ENCODE assay signal across 9 cellular contexts in the genomic region with DNA sequence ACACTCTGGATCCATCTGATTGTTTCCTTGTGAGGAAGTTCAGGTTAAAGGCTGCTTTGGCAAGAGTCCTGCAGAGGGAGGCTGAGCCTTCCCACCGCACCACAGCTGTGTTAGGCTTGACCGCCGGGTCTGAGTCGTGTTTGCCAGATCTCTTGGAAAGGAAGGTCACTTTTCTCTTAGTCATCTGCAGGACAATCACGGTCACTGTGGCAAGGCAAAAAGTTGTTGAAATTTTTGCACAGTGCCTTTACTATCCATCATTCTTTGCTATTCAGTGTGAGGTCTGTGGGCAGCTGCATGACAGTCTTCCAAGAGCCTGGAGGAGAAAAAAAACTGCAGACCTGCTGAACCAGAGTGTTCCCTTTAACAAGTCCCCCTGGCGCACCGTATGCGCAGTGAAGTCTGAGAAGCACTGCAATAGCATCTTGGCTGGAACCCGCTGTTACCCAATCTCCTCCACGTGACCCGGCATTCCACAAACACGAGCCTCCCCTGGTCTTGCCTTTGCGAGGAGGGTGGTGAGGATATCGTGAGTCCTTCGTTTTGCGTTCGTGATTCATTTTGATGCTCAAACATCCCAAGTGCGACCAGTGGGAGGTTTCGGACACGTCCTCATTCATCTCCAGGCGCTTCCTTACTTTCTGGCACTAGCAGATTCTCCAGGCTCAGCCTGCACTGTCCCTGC. TPM values are rescaled to one million over a fixed set of nuclear protein-coding genes. Genes with fewer than 3 reads are reported as not detected.
A peak's percentile ranks its signal among the peaks of the same experiment; 100 is the strongest.
DNase-seq lines count a peak whose midpoint lies in the region; ATAC-seq and TF ChIP-seq lines count a peak whose summit lies in the region.
"Had no signal": no experiment of that assay in that cellular context is flagged by ENCODE, and none has a peak within 500 bp of the region (broad histone marks: within the 10 kb centered on the region; RNA-seq: fewer than 3 reads in every experiment).

No MANE protein-coding gene starts in this region.

- H3K27me3 ChIP-seq in breast epithelium (no peaks in the 10 kb centered on the region), lower lobe of right lung (ENCODE audit: low read depth) (no peaks in the 10 kb centered on the region), thyroid gland (no peaks in the 10 kb centered on the region)

- 29 to 36% methylated on average over 21 of the region's 21 CpGs for WGBS in thyroid gland, 2 donors

- peak overlapping the region; percentile 82 for H3K27ac Mint-ChIP-seq in T-helper 1 cell treated with Interleukin-12 subunit alpha and Interleukin-12 subunit beta and Interleukin-4 antibody, amounts not matched to agents 30 μg/mL and 1 μg/mL, for 36 hours

- peak overlapping the region; percentile 78 to 93 for H3K27ac ChIP-seq in breast epithelium
- peak overlapping the region; percentile 83 for H3K27ac ChIP-seq in lower lobe of right lung
- peak overlapping the region; percentile 74 to 92 (median 83) for H3K27ac ChIP-seq in thyroid gland
- H3K27ac ChIP-seq: VCaP had no signal

- peak in 2 of 3 donors; percentile 10 to 45 for TF ChIP-seq CTCF in breast epithelium (IDR thresholded peaks at IDR 0.05)
- TF ChIP-seq CTCF in lower lobe of right lung (IDR thresholded peaks at IDR 0.05) = peak; percentile 23
- peak in 2 of 6 experiments; percentile 36 to 50 for TF ChIP-seq CTCF in thyroid gland (IDR thresholded peaks at IDR 0.05)

- H3K27me3 Mint-ChIP-seq in T-helper 1 cell treated with Interleukin-12 subunit alpha and Interleukin-12 subunit beta and Interleukin-4 antibody, amounts not matched to agents 30 μg/mL and 1 μg/mL, for 36 hours (ENCODE audit: low read depth) = no peaks in the 10 kb centered on the region

- H3K9me3 ChIP-seq in breast epithelium (no peaks in the 10 kb centered on the region), lower lobe of right lung (no peaks in the 10 kb centered on the region), thyroid gland (no peaks in the 10 kb centered on the region)

- DNase-seq in T-helper 1 cell = no peak
- peak; percentile 71 to 81 for DNase-seq in breast epithelium (ENCODE audit: low spot score in 2 of 2)
- peak; percentile 87 for DNase-seq in lower lobe of right lung
- peak; percentile 97 for DNase-seq in thyroid gland
- DNase-seq in DMS79 (lab: John Stamatoyannopoulos, UW) = no peak

- ATAC-seq in lower lobe of right lung (peak; percentile 70), GM18907 (IDR thresholded peaks at IDR 0.05; ENCODE audit: unreplicated experiment) (no peak), HG02870 (IDR thresholded peaks at IDR 0.05; ENCODE audit: unreplicated experiment) (no peak)

- no peaks in the 10 kb centered on the region for H3K9me3 Mint-ChIP-seq in T-helper 1 cell treated with Interleukin-12 subunit alpha and Interleukin-12 subunit beta and Interleukin-4 antibody, amounts not matched to agents 30 μg/mL and 1 μg/mL, for 36 hours

- H3K4me1 ChIP-seq in breast epithelium (peaks cover 16 to 25% of the 10 kb centered on the region in 2 donors), lower lobe of right lung (peaks cover 87% of the 10 kb centered on the region), thyroid gland (peaks cover 42 to 79% of the 10 kb centered on the region in 2 donors)

- H3K36me3 ChIP-seq in breast epithelium (no peaks in the 10 kb centered on the region), lower lobe of right lung (no peaks in the 10 kb centered on the region), thyroid gland (no peaks in the 10 kb centered on the region)

- TF ChIP-seq POLR2A in breast epithelium (IDR thresholded peaks at IDR 0.05) = no peak
- peak in 1 of 2 donors; percentile 39 for TF ChIP-seq POLR2A in thyroid gland (IDR thresholded peaks at IDR 0.05)

- H3K4me3 ChIP-seq in breast epithelium (peak overlapping the region in 2 of 3 donors; percentile 18 to 42), lower lobe of right lung (no peak overlapping the region), thyroid gland (replicated peaks in 1 of 3) (no peak overlapping the region)

- H3K4me1 Mint-ChIP-seq in T-helper 1 cell treated with Interleukin-12 subunit alpha and Interleukin-12 subunit beta and Interleukin-4 antibody, amounts not matched to agents 30 μg/mL and 1 μg/mL, for 36 hours (ENCODE audit: low read depth) = peaks cover 48% of the 10 kb centered on the region

- H3K36me3 Mint-ChIP-seq in T-helper 1 cell treated with Interleukin-12 subunit alpha and Interleukin-12 subunit beta and Interleukin-4 antibody, amounts not matched to agents 30 μg/mL and 1 μg/mL, for 36 hours (ENCODE audit: low read depth) = no peaks in the 10 kb centered on the region

- intact Hi-C loops in breast epithelium (cut with DNase I; ENCODE audit: low total_unique reads) = no loop called here
- intact Hi-C loops in lower lobe of right lung (cut with DNase I) = no loop called here
- intact Hi-C loops in thyroid gland (cut with DNase I) = no loop called here

- peak overlapping the region; percentile 46 for H3K4me3 Mint-ChIP-seq in T-helper 1 cell treated with Interleukin-12 subunit alpha and Interleukin-12 subunit beta and Interleukin-4 antibody, amounts not matched to agents 30 μg/mL and 1 μg/mL, for 36 hours

RNA-seq across cellular contexts. Expression of gene BIN1, which starts 23.0 kb away (rescaled TPM):
- 10 to 100 TPM; 30.1 to 74.4 (median 59.3) TPM for total RNA-seq in breast epithelium
- total RNA-seq in lower lobe of right lung = 33.9 TPM
- 10 to 100 TPM; 49.2 to 68.3 (median 64.2) TPM for total RNA-seq in thyroid gland

Comparison
In these comparisons a context has a peak if more than half of its experiments do, and no peak if none do; other contexts are left out.
1. DNase-seq: peak in breast epithelium (2 of 2), lower lobe of right lung (single experiment) and thyroid gland (2 of 2); none in T-helper 1 cell (0 of 5) and DMS79 (single experiment).
2. H3K4me3 ChIP-seq: peak in breast epithelium (2 of 3); none in lower lobe of right lung (single experiment) and thyroid gland (0 of 3).
3. ATAC-seq: peak in lower lobe of right lung (2 of 2); none in GM18907 (single experiment) and HG02870 (single experiment).
4. Peak in every context shown above with its lines, with median percentiles within 50 percentile points of each other: H3K27ac ChIP-seq.